In the genomic region with DNA sequence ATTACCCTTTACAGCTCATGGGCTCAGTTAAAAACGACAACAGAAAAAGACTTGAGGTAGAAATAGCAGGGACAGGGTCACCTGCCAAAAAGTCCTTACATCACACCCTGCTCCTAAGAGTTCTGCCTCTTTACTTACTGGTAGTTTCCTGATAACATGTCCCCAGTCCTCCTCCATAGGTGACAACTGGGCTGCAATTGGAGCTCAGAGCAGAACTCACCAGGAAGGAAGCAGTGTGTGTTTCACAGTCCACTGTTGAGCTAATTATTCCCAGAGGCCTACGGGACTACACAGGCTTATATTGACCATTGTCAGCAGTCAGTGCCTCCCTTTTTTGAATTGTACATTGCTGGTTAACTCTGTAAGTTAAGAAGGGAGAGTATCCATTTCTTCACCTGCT, we compare ENCODE assay signal across 20 cellular contexts.
DNase-seq lines count a peak whose midpoint lies in the region; ATAC-seq and TF ChIP-seq lines count a peak whose summit lies in the region.
"Had no signal": no experiment of that assay in that cellular context is flagged by ENCODE, and none has a peak within 500 bp of the region (broad histone marks: within the 10 kb centered on the region; RNA-seq: fewer than 3 reads in every experiment).

No MANE protein-coding gene starts in this region.

- peak overlapping the region; percentile 34; the same call in 1 of the 2 replicates for H3K27ac ChIP-seq in Panc1 (ENCODE audit: low read length)
- H3K27ac ChIP-seq in esophagus squamous epithelium: peak overlapping the region in 3 of 4 donors; percentile 0 to 33 (median 2)
- peak overlapping the region; percentile 24 for H3K27ac ChIP-seq in subcutaneous abdominal adipose tissue (ENCODE audit: low read depth, low read length)
- H3K27ac ChIP-seq: C4-2B, GM23248, HL-60, SJSA1 had no signal

- H3K9me3 ChIP-seq in Panc1 (ENCODE audit: control insufficient read depth, insufficient read depth, low read depth, low read length): no peaks in the 10 kb centered on the region
- H3K9me3 ChIP-seq in esophagus squamous epithelium: no peaks in the 10 kb centered on the region
- peaks cover 0 to 3% (median 0%) of the 10 kb centered on the region in 5 donors for H3K9me3 ChIP-seq in subcutaneous abdominal adipose tissue (ENCODE audit: control insufficient read depth in 5 of 5, low read length in 5 of 5)
- H3K9me3 ChIP-seq: SJSA1 had no signal

- BruUV-seq in Panc1 (replicated peaks; lab: Mats Ljungman, UMichigan): no TSS peak

- ATAC-seq in Panc1: no peak
- ATAC-seq in left colon: peak; percentile 53
- no peak for ATAC-seq in GM18505 (IDR thresholded peaks at IDR 0.05; ENCODE audit: unreplicated experiment)
- ATAC-seq in GM18498 (IDR thresholded peaks at IDR 0.05; ENCODE audit: unreplicated experiment): no peak
- ATAC-seq: HCT116, PC-3 had no signal

- in situ Hi-C loops in Panc1 (cut with HindIII; ENCODE audit: low pct_unique_long_range_greater_than_20kb, low sequenced_read_pairs): no loop called here

- no peak for TF ChIP-seq CTCF in Panc1 (IDR thresholded peaks at IDR 0.05)
- TF ChIP-seq CTCF in esophagus squamous epithelium (IDR thresholded peaks at IDR 0.05): no peak

- WGBS in esophagus squamous epithelium, 2 donors: 36 to 42% methylated on average over 1 to 2 of the region's 2 CpGs

- CTCF ChIA-PET in Panc1 (lab: Charles Lee): no interaction called here

- intact Hi-C loops in Panc1 (cut with micrococcal nuclease; ENCODE audit: unreplicated experiment): no loop called here
- intact Hi-C loops in esophagus squamous epithelium (cut with DNase I): no loop called here
- intact Hi-C loops in left colon (cut with DNase I, micrococcal nuclease): no loop called here

- H3K4me1 ChIP-seq in Panc1 (ENCODE audit: control insufficient read depth, insufficient read depth, low read length) (no peaks in the 10 kb centered on the region), esophagus squamous epithelium (peaks cover 0 to 8% (median 0%) of the 10 kb centered on the region in 3 donors), subcutaneous abdominal adipose tissue (ENCODE audit: control insufficient read depth in 5 of 5, insufficient read depth in 5 of 5, low read length in 5 of 5) (peaks cover 0 to 13% (median 4%) of the 10 kb centered on the region in 5 donors)

- TF ChIP-seq POLR2A in esophagus squamous epithelium (IDR thresholded peaks at IDR 0.05) (no peak), GM18505 (IDR thresholded peaks at IDR 0.05; ENCODE audit: borderline replicate concordance, extremely low read depth, insufficient read depth, insufficient read length) (no peak)

- H3K9ac ChIP-seq in subcutaneous abdominal adipose tissue (ENCODE audit: low read length in 5 of 5): no peak overlapping the region
- H3K9ac ChIP-seq: GM23248 had no signal

- H3K36me3 ChIP-seq in Panc1 (ENCODE audit: control insufficient read depth, insufficient read depth, low read length) (no peaks in the 10 kb centered on the region), esophagus squamous epithelium (no peaks in the 10 kb centered on the region), subcutaneous abdominal adipose tissue (ENCODE audit: control insufficient read depth in 5 of 5, insufficient read depth in 5 of 5, low read length in 5 of 5) (no peaks in the 10 kb centered on the region)
- H3K36me3 ChIP-seq: SJSA1 had no signal

- no peaks in the 10 kb centered on the region for H3K27me3 ChIP-seq in Panc1 (ENCODE audit: control insufficient read depth, insufficient read depth, low read length)
- no peaks in the 10 kb centered on the region for H3K27me3 ChIP-seq in esophagus squamous epithelium
- H3K27me3 ChIP-seq in subcutaneous abdominal adipose tissue (ENCODE audit: control insufficient read depth in 5 of 5, insufficient read depth in 4 of 5, low read length in 5 of 5): peaks cover 0 to 5% (median 0%) of the 10 kb centered on the region in 5 donors
- H3K27me3 ChIP-seq: SJSA1 had no signal

- POLR2A ChIA-PET in Panc1 (lab: Charles Lee): interaction anchor here (0.8 kb wide), 1 partner anchor 326 kb away, joined by 7 read pairs; no protein-coding TSS in a partner anchor

- no peak overlapping the region for H3K4me3 ChIP-seq in Panc1 (ENCODE audit: low read depth in 2 of 2, low read length in 2 of 2)
- no peak overlapping the region for H3K4me3 ChIP-seq in esophagus squamous epithelium
- H3K4me3 ChIP-seq in subcutaneous abdominal adipose tissue (ENCODE audit: low read depth in 1 of 5, low read length in 5 of 5): no peak overlapping the region
- H3K4me3 ChIP-seq: GM23248, SJSA1 had no signal

- DNase-seq in Panc1 (ENCODE audit: low read depth, low spot score) (no peak), esophagus squamous epithelium (lab: John Stamatoyannopoulos, UW) (no peak), left colon (no peak), GOT3 (lab: John Stamatoyannopoulos, UW) (no peak)
- DNase-seq: AML-193, DMS79, GM23248, Karpas-422, NCI-H1417 treated with DMSO at 0.1 percent for 48 hours, NCI-H1930, NCI-H226, NCI-H524 treated with DMSO at 0.1 percent for 48 hours, PC-3 had no signal
